In the genomic region with DNA sequence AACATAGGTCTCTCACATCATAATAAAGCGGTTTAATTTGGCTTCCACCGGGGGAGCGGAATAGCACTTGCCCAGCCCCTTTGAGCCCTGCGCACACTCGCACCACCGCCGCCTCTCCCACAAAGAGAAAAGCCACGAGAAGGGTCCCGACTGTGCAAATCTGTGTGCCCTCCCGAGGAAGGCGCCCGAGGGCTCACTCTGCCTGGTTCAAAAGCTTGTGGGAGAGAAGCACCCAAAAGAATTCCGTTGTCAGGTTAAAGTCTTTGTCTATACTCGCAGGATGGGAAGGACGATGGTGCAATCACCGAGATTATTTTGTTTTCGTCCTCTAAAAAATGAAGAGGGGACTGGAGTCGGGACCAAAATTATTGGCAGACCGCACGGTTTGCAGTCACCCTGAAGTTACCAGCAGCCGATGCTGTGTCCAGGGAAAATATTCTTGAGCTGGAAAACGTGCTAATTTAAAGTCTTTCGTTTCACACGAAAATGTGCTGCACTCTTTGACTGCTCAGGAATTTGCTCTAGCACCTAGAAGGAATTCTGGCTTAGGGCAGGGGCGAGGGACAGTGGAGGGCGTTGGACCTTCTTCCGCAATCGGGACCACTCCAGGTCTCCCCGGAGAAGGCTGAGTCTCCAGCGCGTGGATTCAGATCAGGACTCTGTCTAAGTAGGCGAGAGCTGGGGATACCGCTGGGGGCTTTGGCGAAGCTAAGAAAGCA, we compare ENCODE assay signal across 20 cellular contexts. TPM values are rescaled to one million over a fixed set of nuclear protein-coding genes. Genes with fewer than 3 reads are reported as not detected.
DNase-seq lines count a peak whose midpoint lies in the region; ATAC-seq and TF ChIP-seq lines count a peak whose summit lies in the region.
"Had no signal": no experiment of that assay in that cellular context is flagged by ENCODE, and none has a peak within 500 bp of the region (broad histone marks: within the 10 kb centered on the region; RNA-seq: fewer than 3 reads in every experiment).

No MANE protein-coding gene starts in this region.

- H3K27me3 ChIP-seq in SK-N-SH (ENCODE audit: insufficient read depth) = peaks cover 92% of the 10 kb centered on the region
- peaks cover 89% of the 10 kb centered on the region for H3K27me3 ChIP-seq in IMR-90 (ENCODE audit: control insufficient read depth, insufficient read depth, low read length)
- no peaks in the 10 kb centered on the region for H3K27me3 ChIP-seq in esophagus (ENCODE audit: control insufficient read depth in 1 of 2, insufficient read depth in 2 of 2, low read length in 2 of 2)
- peaks cover 46 to 98% (median 74%) of the 10 kb centered on the region in 3 experiments for H3K27me3 ChIP-seq in neuronal stem cell (ENCODE audit: control insufficient read depth in 3 of 3, insufficient read depth in 3 of 3, low read depth in 1 of 3, low read length in 3 of 3)

- no peak for TF ChIP-seq CTCF in SK-N-SH (IDR thresholded peaks at IDR 0.05)
- no peak for TF ChIP-seq CTCF in IMR-90 (conservative IDR thresholded peaks at IDR 0.05; ENCODE audit: low read depth, low read length)

- H2BK5ac ChIP-seq in IMR-90 (ENCODE audit: low read depth, low read length, poor library complexity, severe bottlenecking) (no peak overlapping the region), neuronal stem cell (ENCODE audit: low read length) (no peak overlapping the region)

- 20% methylated on average over 27 of the region's 34 CpGs for WGBS in SK-N-SH (ENCODE audit: low lambda C conversion rate)
- WGBS in IMR-90 (ENCODE audit: extremely low coverage in 2 of 2, insufficient read length in 1 of 2), 2 experiments = 9% methylated on average over 24 of the region's 34 CpGs; no CpG with 5 or more reads in 1 of the 2 experiments
- 8% methylated on average over 34 of the region's 34 CpGs for WGBS in esophagus, 2 donors
- no CpG with 5 or more reads among the region's 34 CpGs for WGBS in neuronal stem cell (ENCODE audit: extremely low coverage in 2 of 2, insufficient read length in 2 of 2, insufficient replicate concordance in 1 of 2), 2 donors

- no TSS peak for BruUV-seq in IMR-90 (replicated peaks; lab: Mats Ljungman, UMichigan)

- H4K8ac ChIP-seq in IMR-90 (ENCODE audit: low read depth in 2 of 2, low read length in 2 of 2) = no peak overlapping the region
- no peak overlapping the region for H4K8ac ChIP-seq in neuronal stem cell (ENCODE audit: low read depth, low read length)

- ATAC-seq in SK-N-SH treated with all-trans-retinoic acid at 6 μM for 48 hours (no peak), IMR-90 (ENCODE audit: low read depth) (no peak), HG03521 (IDR thresholded peaks at IDR 0.05; ENCODE audit: unreplicated experiment) (no peak)

- DNase-seq in SK-N-SH (no peak), IMR-90 (no peak), neuronal stem cell (ENCODE audit: low spot score) (peak; percentile 48), SKM-1 treated with dmso at 0.1 percent for 144 hours (lab: John Stamatoyannopoulos, UW; ENCODE audit: unreplicated experiment) (no peak), middle frontal gyrus (ENCODE audit: extremely low spot score, low spot score) (no peak)
- DNase-seq: 8988T; activated CD4-positive, alpha-beta T cell treated with anti-CD3 and anti-CD28 coated beads, Interleukin-2, amount 50 U/mL, for 4 hours; activated gamma-delta T cell; CD4-positive, CD25-positive, alpha-beta regulatory T cell; DND-41; GOT3; mammary epithelial cell; MV-4-11; NCI-H2171; nucleus accumbens; SHP77 treated with DMSO at 0.1 percent for 48 hours had no signal

- intact Hi-C loops in IMR-90 (cut with micrococcal nuclease) = no loop called here

- no peak overlapping the region for H3K9ac ChIP-seq in SK-N-SH
- no peak overlapping the region for H3K9ac ChIP-seq in IMR-90 (ENCODE audit: low read depth, low read length)
- no peak overlapping the region for H3K9ac ChIP-seq in neuronal stem cell (ENCODE audit: low read depth, low read length, poor library complexity)

- CTCF ChIA-PET in SK-N-SH (lab: Yijun Ruan, JAX) = interaction anchor here (0.7 to 1.9 kb wide), 8 partner anchors 14 to 189 kb away, joined by 3 to 7 read pairs (median 4); no protein-coding TSS in a partner anchor
- CTCF ChIA-PET in IMR-90 (lab: Yijun Ruan, JAX) = interaction anchor here (1.4 kb wide), 1 partner anchor 62 kb away, joined by 3 read pairs; no protein-coding TSS in a partner anchor

- H3K79me2 ChIP-seq in SK-N-SH (ENCODE audit: insufficient read depth) = no peaks in the 10 kb centered on the region

- no peak for TF ChIP-seq EP300 in SK-N-SH (IDR thresholded peaks at IDR 0.05; ENCODE audit: borderline replicate concordance in 1 of 2, low read depth in 1 of 2, low read length in 1 of 2)

- H3K9me1 ChIP-seq in IMR-90 (ENCODE audit: insufficient read depth, low read length) = peaks cover 2% of the 10 kb centered on the region; the same call in 1 of the 2 replicates

- H2AFZ ChIP-seq in SK-N-SH (ENCODE audit: low read depth) (no peak overlapping the region), IMR-90 (replicated peaks; ENCODE audit: low read length, poor library complexity) (peak overlapping the region; percentile 64), neuronal stem cell (ENCODE audit: low read length) (no peak overlapping the region)

- H3K4ac ChIP-seq in IMR-90 (ENCODE audit: low read depth, low read length) (no peak overlapping the region), neuronal stem cell (ENCODE audit: low read length) (no peak overlapping the region)

- H3K14ac ChIP-seq in IMR-90 (replicated peaks; ENCODE audit: low read depth, low read length) = no peak overlapping the region
- no peak overlapping the region for H3K14ac ChIP-seq in neuronal stem cell (ENCODE audit: low read length)

- no peak overlapping the region for H3K27ac ChIP-seq in SK-N-SH (ENCODE audit: low read depth in 2 of 2, low read length in 1 of 2)
- H3K27ac ChIP-seq in IMR-90 (ENCODE audit: insufficient read depth, low read length) = no peak overlapping the region
- peak overlapping the region; percentile 71 to 79 for H3K27ac ChIP-seq in esophagus (ENCODE audit: low read depth in 2 of 2, low read length in 1 of 2)
- H3K27ac ChIP-seq in neuronal stem cell (replicated peaks; ENCODE audit: low read length) = no peak overlapping the region

- no peaks in the 10 kb centered on the region for H3F3A ChIP-seq in SK-N-SH (replicated peaks; ENCODE audit: insufficient read depth)

- TF ChIP-seq RAD21 in SK-N-SH (IDR thresholded peaks at IDR 0.05; ENCODE audit: low read length) (no peak), IMR-90 (IDR thresholded peaks at IDR 0.05; ENCODE audit: low read length) (no peak)

- no peak overlapping the region for H3K56ac ChIP-seq in IMR-90 (ENCODE audit: extremely low read depth, insufficient read depth, low read length)

- no peaks in the 10 kb centered on the region; a peak in 1 of 4 replicates for H3K4me1 ChIP-seq in SK-N-SH (ENCODE audit: control insufficient read depth in 1 of 2, insufficient read depth in 2 of 2, low read depth in 1 of 2, low read length in 1 of 2)
- no peaks in the 10 kb centered on the region for H3K4me1 ChIP-seq in IMR-90 (ENCODE audit: control insufficient read depth, insufficient read depth, low read length)
- peaks cover 3 to 8% of the 10 kb centered on the region in 2 donors for H3K4me1 ChIP-seq in esophagus (ENCODE audit: control insufficient read depth in 2 of 2, insufficient read depth in 2 of 2, low read length in 1 of 2)
- H3K4me1 ChIP-seq in neuronal stem cell (ENCODE audit: control insufficient read depth in 2 of 2, insufficient read depth in 1 of 2, low read depth in 1 of 2, low read length in 2 of 2) = peaks cover 0 to 2% of the 10 kb centered on the region in 2 donors

- H3K36me3 ChIP-seq in SK-N-SH (replicated peaks in 1 of 2; ENCODE audit: control insufficient read depth in 1 of 2, insufficient read depth in 2 of 2, low read length in 1 of 2) (no peaks in the 10 kb centered on the region), IMR-90 (ENCODE audit: control insufficient read depth, insufficient read depth, low read length) (no peaks in the 10 kb centered on the region), esophagus (ENCODE audit: control insufficient read depth in 2 of 2, insufficient read depth in 2 of 2, low read length in 1 of 2) (no peaks in the 10 kb centered on the region), neuronal stem cell (replicated peaks in 1 of 2; ENCODE audit: control insufficient read depth in 2 of 2, insufficient read depth in 2 of 2, low read length in 2 of 2) (no peaks in the 10 kb centered on the region)

- H3K79me1 ChIP-seq in IMR-90 (ENCODE audit: low read depth in 1 of 2, low read length in 2 of 2) (no peaks in the 10 kb centered on the region), neuronal stem cell (ENCODE audit: low read depth, low read length) (no peaks in the 10 kb centered on the region)

- in situ Hi-C loops in IMR-90 (cut with MboI; ENCODE audit: low sequenced_read_pairs) = no loop called here

- no peak overlapping the region for H2AK9ac ChIP-seq in IMR-90 (replicated peaks; ENCODE audit: low read depth, low read length, poor library complexity)

- H4K20me1 ChIP-seq in SK-N-SH (ENCODE audit: insufficient read depth) (peaks cover 23% of the 10 kb centered on the region; the same call in 1 of the 2 replicates), IMR-90 (ENCODE audit: insufficient read depth, low read length) (peaks cover 11% of the 10 kb centered on the region; the same call in 1 of the 2 replicates)

- H3K9me2 ChIP-seq in SK-N-SH = no peaks in the 10 kb centered on the region

- H3K18ac ChIP-seq in IMR-90 (ENCODE audit: low read depth, low read length) = no peak overlapping the region
- no peak overlapping the region for H3K18ac ChIP-seq in neuronal stem cell (ENCODE audit: low read length)

- H3K23ac ChIP-seq in IMR-90 (ENCODE audit: low read depth, low read length) = peak overlapping the region; percentile 68; the same call in 1 of the 2 replicates
- H3K23ac ChIP-seq in neuronal stem cell (ENCODE audit: low read depth, low read length, poor library complexity) = no peak overlapping the region

- no peak for TF ChIP-seq POLR2A in IMR-90 (IDR thresholded peaks at IDR 0.05; ENCODE audit: low read depth, low read length)

- no peak overlapping the region for H2BK12ac ChIP-seq in neuronal stem cell (ENCODE audit: low read length)

- H4K5ac ChIP-seq in IMR-90 (ENCODE audit: low read depth, low read length) = no peak overlapping the region

- H2BK120ac ChIP-seq in IMR-90 (ENCODE audit: low read depth, low read length) = peak overlapping the region; percentile 14
- no peak overlapping the region for H2BK120ac ChIP-seq in neuronal stem cell (ENCODE audit: low read depth, low read length)

- H2BK15ac ChIP-seq in IMR-90 (ENCODE audit: low read depth, low read length) = no peak overlapping the region; the same call in 2 of the 3 replicates
- no peak overlapping the region for H2BK15ac ChIP-seq in neuronal stem cell (ENCODE audit: low read length)

- dilution Hi-C loops in IMR-90 (cut with HindIII; ENCODE audit: low sequenced_read_pairs, unreplicated experiment) = no loop called here

- H3K4me3 ChIP-seq in SK-N-SH (ENCODE audit: low read depth in 2 of 2, low read length in 1 of 2) (no peak overlapping the region), IMR-90 (ENCODE audit: insufficient read depth, low read depth, low read length) (no peak overlapping the region), esophagus (ENCODE audit: low read depth in 1 of 2, low read length in 2 of 2) (peak overlapping the region; percentile 47 to 49), neuronal stem cell (ENCODE audit: low read length in 2 of 2) (peak overlapping the region in 1 of 2 donors; percentile 26)

- no peak overlapping the region for H3K4me2 ChIP-seq in SK-N-SH
- no peak overlapping the region for H3K4me2 ChIP-seq in IMR-90 (ENCODE audit: low read depth, low read length)
- peak overlapping the region; percentile 46 for H3K4me2 ChIP-seq in neuronal stem cell (ENCODE audit: insufficient read depth, low read length, poor library complexity, severe bottlenecking)

- H4K91ac ChIP-seq in IMR-90 (ENCODE audit: insufficient read depth, low read depth, low read length) = no peak overlapping the region
- no peak overlapping the region for H4K91ac ChIP-seq in neuronal stem cell (ENCODE audit: low read depth, low read length, poor library complexity)

- H3K9me3 ChIP-seq in SK-N-SH (0 out of 2 replicates have a peak, but pooled peaks cover 6% of the 10 kb centered on the region), IMR-90 (ENCODE audit: control insufficient read depth, insufficient read depth, low read length) (peaks cover 22% of the 10 kb centered on the region), esophagus (ENCODE audit: control insufficient read depth in 2 of 2, insufficient read depth in 1 of 2, low read depth in 1 of 2, low read length in 1 of 2) (no peaks in the 10 kb centered on the region), neuronal stem cell (replicated peaks in 1 of 2; ENCODE audit: control insufficient read depth in 2 of 2, insufficient read depth in 1 of 2, low read depth in 1 of 2, low read length in 2 of 2) (peaks cover 3 to 4% of the 10 kb centered on the region in 2 donors)

- no peak overlapping the region for H2BK20ac ChIP-seq in IMR-90 (ENCODE audit: low read depth, low read length)

- H2AK5ac ChIP-seq in IMR-90 (ENCODE audit: low read depth, low read length) = no peak overlapping the region
- H2AK5ac ChIP-seq in neuronal stem cell (ENCODE audit: low read depth, low read length) = no peak overlapping the region

- POLR2A ChIA-PET in SK-N-SH (lab: Yijun Ruan, JAX) = interaction anchor here (1.0 kb wide), 1 partner anchor 160 kb away, joined by 3 read pairs; no protein-coding TSS in a partner anchor
- POLR2A ChIA-PET in IMR-90 (lab: Charles Lee; ENCODE audit: unreplicated experiment) = no interaction called here

RNA-seq across cellular contexts. Expression of gene SIM2, which starts 6.6 kb away (rescaled TPM):
- not detected in 2 replicates for polyA plus RNA-seq in SK-N-SH (2012; rRNA removed)
- not detected in 2 replicates for polyA plus RNA-seq in SK-N-SH (2012; cell fraction: cytosol; rRNA removed)
- polyA plus RNA-seq in SK-N-SH (2012; cell fraction: nucleus; rRNA removed) = not detected in 2 replicates
- total RNA-seq in IMR-90 (2012; rRNA removed) = 1.9 and 2.2 TPM in 2 replicates
- 7.5 and 7.9 TPM in 2 replicates for polyA plus RNA-seq in IMR-90 (2012; rRNA removed)
- 7.5 and 8.7 TPM in 2 replicates for polyA plus RNA-seq in IMR-90 (2012; cell fraction: cytosol; rRNA removed)
- 22.1 and 26.1 TPM in 2 replicates for polyA plus RNA-seq in IMR-90 (2012; cell fraction: nucleus; rRNA removed; ENCODE audit: low replicate concordance)
- polyA plus RNA-seq in esophagus = 10 to 100 TPM; 18.7 to 42.9 TPM
- polyA plus RNA-seq in neuronal stem cell (2013, experiment 1 of 2) = 0.06 TPM
- polyA plus RNA-seq in neuronal stem cell (2013, experiment 2 of 2) = 0.08 TPM
- total RNA-seq: CD4-positive, CD25-positive, alpha-beta regulatory T cell; dermis microvascular lymphatic vessel endothelial cell had no signal
- polyA plus RNA-seq: mammary epithelial cell had no signal

Comparison
In these comparisons a context has a peak if more than half of its experiments do, and no peak if none do; other contexts are left out.
1. H3K27ac ChIP-seq: peak in esophagus (2 of 2); none in SK-N-SH (0 of 2), IMR-90 (single experiment) and neuronal stem cell (single experiment).
2. H3K4me3 ChIP-seq: peak in esophagus (2 of 2); none in SK-N-SH (0 of 2) and IMR-90 (single experiment).